ENCODE assay signal across 33 cellular contexts in the genomic region with DNA sequence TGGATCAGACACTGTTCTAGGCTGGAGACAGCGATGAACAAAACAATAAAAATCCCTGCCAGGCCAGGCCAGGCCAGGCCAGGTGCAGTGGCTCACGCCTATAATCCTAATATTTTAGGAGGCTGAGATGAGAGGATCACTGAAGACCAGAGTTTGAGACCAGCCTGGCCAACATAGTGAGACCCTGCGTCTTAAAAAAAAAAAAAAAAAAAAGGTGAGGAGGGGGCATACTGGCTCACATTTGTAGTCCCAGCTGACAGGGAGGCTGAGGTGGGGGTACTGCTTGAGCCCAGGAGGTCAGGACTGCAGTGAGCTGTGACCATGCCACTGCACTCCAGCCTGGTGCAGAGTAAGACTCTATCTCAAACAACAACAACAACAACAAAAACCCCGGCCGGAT. TPM values are rescaled to one million over a fixed set of nuclear protein-coding genes. Genes with fewer than 3 reads are reported as not detected.
"Had no signal": no experiment of that assay in that cellular context is flagged by ENCODE, and none has a peak within 500 bp of the region (broad histone marks: within the 10 kb centered on the region; RNA-seq: fewer than 3 reads in every experiment).

No MANE protein-coding gene starts in this region.

- DNase-seq: stimulated activated CD4-positive, alpha-beta T cell treated with anti-CD3 and anti-CD28 coated beads, Interleukin-2, amount 100 ng/mL, for 48 hours; stimulated activated CD4-positive, alpha-beta T cell treated with anti-CD3 and anti-CD28 coated beads, Interleukin-4, amount 100 ng/mL, for 1 hour; stimulated activated CD4-positive, alpha-beta T cell treated with anti-CD3 and anti-CD28 coated beads, Interleukin-4, amount 100 ng/mL, for 24 hours; stimulated activated CD4-positive, alpha-beta T cell treated with anti-CD3 and anti-CD28 coated beads, Interleukin-4, amount 100 ng/mL, for 4 hours; stimulated activated CD8-positive, alpha-beta memory T cell treated with anti-CD3 and anti-CD28 coated beads, Interleukin-4, amount 100 ng/mL, for 48 hours; stimulated activated naive B cell treated with anti-CD40 and anti-IgM and Interleukin-4, amounts not matched to agents 10 μg/mL and 1 μg/mL and 100 μg/mL, for 72 hours; stimulated activated naive CD4-positive, alpha-beta T cell; stimulated activated naive CD4-positive, alpha-beta T cell treated with Interleukin-2 at 50 U/mL for 16 hours; stimulated activated naive CD8-positive, alpha-beta T cell treated with anti-CD3 and anti-CD28 coated beads, Interleukin-15, amount 100 ng/mL, for 72 hours; stimulated activated naive CD8-positive, alpha-beta T cell treated with anti-CD3 and anti-CD28 coated beads, Interleukin-15, Interleukin-2, amounts not matched to agents 100 U/mL and 50 U/mL, for 24 hours; stomach; substantia nigra; testis; thyroid gland; tibial artery; transverse colon; trophoblast cell; upper lobe of left lung; upper lobe of right lung; uterus had no signal

- H3K27ac Mint-ChIP-seq: stimulated activated effector memory CD8-positive, alpha-beta T cell treated with anti-CD3 and anti-CD28 coated beads, Interleukin-12 subunit alpha, Interleukin-12 subunit beta, amount 100 ng/mL, for 72 hours; stimulated activated memory B cell treated with anti-CD40 and anti-IgM and Interleukin-4, amounts not matched to agents 10 μg/mL and 1 μg/mL and 100 μg/mL, for 72 hours; stimulated activated naive B cell treated with anti-CD40 and anti-IgM and Interleukin-4, amounts not matched to agents 10 μg/mL and 1 μg/mL and 100 μg/mL, for 72 hours; stimulated activated naive CD8-positive, alpha-beta T cell treated with anti-CD3 and anti-CD28 coated beads, Interleukin-15, amount 100 ng/mL, for 72 hours; stimulated activated naive CD8-positive, alpha-beta T cell treated with anti-CD3 and anti-CD28 coated beads, Interleukin-15, Interleukin-2, amounts not matched to agents 100 ng/mL and 50 ng/mL, for 24 hours; type B pancreatic cell had no signal

- H3K9me3 Mint-ChIP-seq: stimulated activated effector memory CD8-positive, alpha-beta T cell treated with anti-CD3 and anti-CD28 coated beads, Interleukin-12 subunit alpha, Interleukin-12 subunit beta, amount 100 ng/mL, for 72 hours; stimulated activated naive CD8-positive, alpha-beta T cell treated with anti-CD3 and anti-CD28 coated beads, Interleukin-15, Interleukin-2, amounts not matched to agents 100 ng/mL and 50 ng/mL, for 24 hours had no signal

- H3K27me3 ChIP-seq: suprapubic skin, testis, thyroid gland, tibial nerve, upper lobe of left lung, upper lobe of right lung, uterus, vagina had no signal

- H3K4me3 ChIP-seq: stomach, suprapubic skin, testis, thoracic aorta, thyroid gland, tibial artery, tibial nerve, transverse colon, upper lobe of left lung, upper lobe of right lung, uterus, vagina had no signal

- H3K4me1 ChIP-seq: testis, transverse colon, upper lobe of right lung, uterus, vagina had no signal

- H3K27ac ChIP-seq: suprapubic skin, testis, thoracic aorta, thyroid gland, tibial artery, tibial nerve, transverse colon, upper lobe of left lung, upper lobe of right lung, uterus, vagina had no signal

- H3K4me3 Mint-ChIP-seq: stimulated activated effector memory CD8-positive, alpha-beta T cell treated with anti-CD3 and anti-CD28 coated beads, Interleukin-12 subunit alpha, Interleukin-12 subunit beta, amount 100 ng/mL, for 72 hours; stimulated activated memory B cell treated with anti-CD40 and anti-IgM and Interleukin-4, amounts not matched to agents 10 μg/mL and 1 μg/mL and 100 μg/mL, for 72 hours; stimulated activated naive B cell treated with anti-CD40 and anti-IgM and Interleukin-4, amounts not matched to agents 10 μg/mL and 1 μg/mL and 100 μg/mL, for 72 hours; stimulated activated naive CD8-positive, alpha-beta T cell treated with anti-CD3 and anti-CD28 coated beads, Interleukin-15, amount 100 ng/mL, for 72 hours; stimulated activated naive CD8-positive, alpha-beta T cell treated with anti-CD3 and anti-CD28 coated beads, Interleukin-15, Interleukin-2, amounts not matched to agents 100 ng/mL and 50 ng/mL, for 24 hours; type B pancreatic cell had no signal

- ATAC-seq: stimulated activated effector memory CD8-positive, alpha-beta T cell treated with anti-CD3 and anti-CD28 coated beads, Interleukin-12 subunit alpha, Interleukin-12 subunit beta, amount 100 ng/mL, for 72 hours; stimulated activated memory B cell treated with anti-CD40 and anti-IgM and Interleukin-4, amounts not matched to agents 10 μg/mL and 1 μg/mL and 100 μg/mL, for 72 hours; stimulated activated naive B cell treated with anti-CD40 and anti-IgM and Interleukin-4, amounts not matched to agents 10 μg/mL and 1 μg/mL and 100 μg/mL, for 72 hours; stimulated activated naive CD8-positive, alpha-beta T cell treated with anti-CD3 and anti-CD28 coated beads, Interleukin-15, amount 100 ng/mL, for 72 hours; stimulated activated naive CD8-positive, alpha-beta T cell treated with anti-CD3 and anti-CD28 coated beads, Interleukin-15, Interleukin-2, amounts not matched to agents 100 U/mL and 50 U/mL, for 24 hours; upper lobe of right lung had no signal

- H3K36me3 Mint-ChIP-seq: stimulated activated effector memory CD8-positive, alpha-beta T cell treated with anti-CD3 and anti-CD28 coated beads, Interleukin-12 subunit alpha, Interleukin-12 subunit beta, amount 100 ng/mL, for 72 hours; type B pancreatic cell had no signal

- FAIRE-seq: urothelium cell line had no signal

- H3K9me3 ChIP-seq: stomach, suprapubic skin, testis, thoracic aorta, thyroid gland, tibial artery, tibial nerve, transverse colon, upper lobe of left lung, upper lobe of right lung, uterus, vagina had no signal

- H3K36me3 ChIP-seq: suprapubic skin, thoracic aorta, thyroid gland, tibial artery, tibial nerve, transverse colon, upper lobe of left lung, upper lobe of right lung, uterus, vagina had no signal

RNA-seq across cellular contexts. Expression of a gene that starts 4.5 kb away (rescaled TPM):
- total RNA-seq: subcutaneous adipose tissue, suprapubic skin, temporal lobe, thyroid gland, ureter, urinary bladder had no signal
- polyA plus RNA-seq: urinary bladder had no signal

RNA-seq across cellular contexts. Expression of a gene that starts 13.3 kb away (rescaled TPM):
- total RNA-seq: subcutaneous adipose tissue, suprapubic skin, temporal lobe, testis, thoracic aorta, tibial nerve, transverse colon, urinary bladder, vagina had no signal
- polyA plus RNA-seq: urinary bladder had no signal

RNA-seq across cellular contexts. Expression of a gene that starts 38.2 kb away (rescaled TPM):
- total RNA-seq: subcutaneous adipose tissue, temporal lobe, testis, thoracic aorta, thyroid gland, tibial nerve, transverse colon, ureter, urinary bladder had no signal
- polyA plus RNA-seq: urinary bladder had no signal
